In the genomic region with DNA sequence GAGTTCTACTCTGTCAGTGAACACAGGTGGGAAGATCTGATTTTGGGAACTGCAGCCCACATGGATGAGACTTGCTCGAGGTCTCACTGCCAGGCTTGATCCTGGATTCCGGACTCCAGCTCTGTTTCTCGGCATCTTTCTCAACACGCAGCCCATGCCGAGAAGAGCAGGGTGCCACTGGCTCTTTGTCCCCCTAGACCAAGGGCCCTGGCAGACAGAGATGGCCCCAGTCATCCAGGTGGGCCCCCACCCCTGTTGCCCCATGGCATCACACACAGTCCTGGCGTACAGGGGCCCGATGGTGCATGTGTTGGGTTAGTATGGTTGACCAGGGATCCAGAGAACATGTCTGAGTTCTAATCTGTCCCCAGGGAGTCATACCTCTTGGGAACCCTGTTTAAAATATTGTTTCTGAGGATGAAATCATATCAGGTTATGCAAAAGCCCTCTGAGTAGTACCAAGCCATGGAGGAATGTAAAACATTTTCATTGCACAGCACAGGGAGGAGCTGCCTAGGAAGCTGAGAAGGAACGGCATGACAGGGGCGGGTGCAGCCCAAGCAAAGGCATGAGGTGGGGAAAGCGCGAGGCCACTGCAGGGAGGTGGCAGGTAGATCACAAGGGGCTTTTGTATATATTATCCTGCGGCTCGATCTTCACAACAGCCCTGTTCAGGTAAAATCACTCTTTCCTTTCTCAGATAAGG, we compare ENCODE assay signal across 18 cellular contexts.
"Had no signal": no experiment of that assay in that cellular context is flagged by ENCODE, and none has a peak within 500 bp of the region (broad histone marks: within the 10 kb centered on the region; RNA-seq: fewer than 3 reads in every experiment).

No MANE protein-coding gene starts in this region.

- FAIRE-seq: bronchial epithelial cell had no signal

- H3K36me3 Mint-ChIP-seq: naive thymus-derived CD4-positive, alpha-beta T cell had no signal

- H3K4me3 Mint-ChIP-seq: activated CD4-positive, alpha-beta T cell treated with anti-CD3 and anti-CD28 coated beads, Interleukin-2, amount 10 ng/mL, durations not matched to agents 7 days and 5 days; endodermal cell; naive thymus-derived CD4-positive, alpha-beta T cell; stimulated activated naive CD8-positive, alpha-beta T cell treated with anti-CD3 and anti-CD28 coated beads, Interleukin-15, Interleukin-2, amounts not matched to agents 100 ng/mL and 50 ng/mL, for 24 hours had no signal

- H3K27ac ChIP-seq: ascending aorta, dorsolateral prefrontal cortex, right atrium auricular region, skin epidermis, suprapubic skin had no signal

- DNase-seq: activated CD4-positive, alpha-beta T cell treated with anti-CD3 and anti-CD28 coated beads, Interleukin-2, amount 10 ng/mL, durations not matched to agents 7 days and 5 days; activated CD4-positive, CD25-positive, alpha-beta regulatory T cell; activated naive CD4-positive, alpha-beta T cell; dorsolateral prefrontal cortex; endodermal cell; erythroblast; islet precursor cell; mammary epithelial cell; naive thymus-derived CD4-positive, alpha-beta T cell; stimulated activated CD4-positive, alpha-beta T cell treated with anti-CD3 and anti-CD28 coated beads, Interleukin-15, amount 100 ng/mL, for 24 hours; stimulated activated CD4-positive, alpha-beta T cell treated with anti-CD3 and anti-CD28 coated beads, Interleukin-4, amount 100 ng/mL, for 24 hours had no signal

- H3K4me1 ChIP-seq: ascending aorta had no signal

- H3K9me3 ChIP-seq: ascending aorta, right atrium auricular region, suprapubic skin had no signal

- H3K4me3 ChIP-seq: ascending aorta, dorsolateral prefrontal cortex, right atrium auricular region, skin epidermis, suprapubic skin had no signal

- H3K27ac Mint-ChIP-seq: activated CD4-positive, alpha-beta T cell treated with anti-CD3 and anti-CD28 coated beads, Interleukin-2, amount 10 ng/mL, durations not matched to agents 7 days and 5 days; endodermal cell; stimulated activated naive CD8-positive, alpha-beta T cell treated with anti-CD3 and anti-CD28 coated beads, Interleukin-15, Interleukin-2, amounts not matched to agents 100 ng/mL and 50 ng/mL, for 24 hours had no signal

- H3K27me3 ChIP-seq: ascending aorta, right atrium auricular region had no signal

- H3K36me3 ChIP-seq: ascending aorta, right atrium auricular region, suprapubic skin had no signal

- ATAC-seq: left lobe of liver; naive thymus-derived CD4-positive, alpha-beta T cell had no signal
